In the genomic region with DNA sequence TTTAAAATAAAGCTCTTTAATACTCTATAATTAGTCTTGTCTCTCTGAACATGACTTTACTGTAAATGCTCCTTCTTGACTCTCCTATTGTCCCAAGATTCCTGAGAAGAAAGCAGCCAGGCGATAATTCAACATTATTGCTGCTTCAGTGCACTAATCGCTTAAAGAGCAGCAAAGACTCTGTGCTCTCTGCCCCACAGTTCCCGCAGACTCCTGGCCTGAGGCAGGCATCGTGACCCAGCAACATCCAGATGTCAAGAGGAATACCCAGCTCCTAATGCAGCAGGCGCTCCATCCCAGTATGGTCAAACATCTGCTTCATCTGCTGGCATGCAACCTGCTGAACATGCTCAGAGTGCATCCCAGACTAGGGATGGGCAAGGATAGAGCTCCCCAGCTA, we compare ENCODE assay signal across 26 cellular contexts.
A peak's percentile ranks its signal among the peaks of the same experiment; 100 is the strongest.
DNase-seq lines count a peak whose midpoint lies in the region; ATAC-seq and TF ChIP-seq lines count a peak whose summit lies in the region.
"Had no signal": no experiment of that assay in that cellular context is flagged by ENCODE, and none has a peak within 500 bp of the region (broad histone marks: within the 10 kb centered on the region; RNA-seq: fewer than 3 reads in every experiment).

No MANE protein-coding gene starts in this region.

- no peaks in the 10 kb centered on the region for H3K27me3 ChIP-seq in RWPE2 (ENCODE audit: insufficient read depth, poor library complexity, severe bottlenecking)
- H3K27me3 ChIP-seq: body of pancreas had no signal

- H3K9me3 ChIP-seq in RWPE2 (ENCODE audit: severe bottlenecking), result no peaks in the 10 kb centered on the region
- H3K9me3 ChIP-seq: body of pancreas, prostate gland, thoracic aorta had no signal

- H3K4me1 ChIP-seq in RWPE2 (ENCODE audit: insufficient read depth, poor library complexity, severe bottlenecking), result no peaks in the 10 kb centered on the region
- H3K4me1 ChIP-seq: prostate gland had no signal

- intact Hi-C loops in head of caudate nucleus (cut with DNase I), result no loop called here

- no peak overlapping the region for H3K27ac ChIP-seq in RWPE2 (ENCODE audit: poor library complexity, severe bottlenecking)
- H3K27ac ChIP-seq: 22Rv1, body of pancreas, HL-60, prostate gland, thoracic aorta had no signal

- H3K4me1 Mint-ChIP-seq in glutamatergic neuron (ENCODE audit: low read depth, unreplicated experiment), result peaks cover 23% of the 10 kb centered on the region
- H3K4me1 Mint-ChIP-seq: activated naive CD8-positive, alpha-beta T cell treated with anti-CD3 and anti-CD28 coated beads, Interleukin-2, amount 50 U/mL, for 24 hours had no signal

- H3K4me3 ChIP-seq in RWPE2 (ENCODE audit: severe bottlenecking), result no peak overlapping the region
- H3K4me3 ChIP-seq: body of pancreas, lung, prostate gland, thoracic aorta had no signal

- peaks cover 4% of the 10 kb centered on the region for H3K27me3 Mint-ChIP-seq in glutamatergic neuron (ENCODE audit: unreplicated experiment)
- H3K27me3 Mint-ChIP-seq: activated naive CD8-positive, alpha-beta T cell treated with anti-CD3 and anti-CD28 coated beads, Interleukin-2, amount 50 U/mL, for 24 hours; CD4-positive, alpha-beta T cell; stimulated activated naive CD8-positive, alpha-beta T cell treated with anti-CD3 and anti-CD28 coated beads, Interleukin-15, Interleukin-2, amounts not matched to agents 100 ng/mL and 50 ng/mL, for 24 hours had no signal

- H3K4me3 Mint-ChIP-seq in glutamatergic neuron (ENCODE audit: unreplicated experiment), result no peak overlapping the region
- H3K4me3 Mint-ChIP-seq: activated naive CD8-positive, alpha-beta T cell treated with anti-CD3 and anti-CD28 coated beads, Interleukin-2, amount 50 U/mL, for 24 hours; CD4-positive, alpha-beta T cell; stimulated activated naive CD8-positive, alpha-beta T cell treated with anti-CD3 and anti-CD28 coated beads, Interleukin-15, Interleukin-2, amounts not matched to agents 100 ng/mL and 50 ng/mL, for 24 hours had no signal

- no peaks in the 10 kb centered on the region for H3K36me3 ChIP-seq in RWPE2 (ENCODE audit: low read depth)
- H3K36me3 ChIP-seq: prostate gland, thoracic aorta had no signal

- DNase-seq in DMS 273 (lab: John Stamatoyannopoulos, UW; ENCODE audit: unreplicated experiment), result peak; percentile 64
- no peak for DNase-seq in DMS 273 treated with DMSO at 0.1 percent for 48 hours (lab: John Stamatoyannopoulos, UW)
- DNase-seq in RWPE2 (ENCODE audit: low spot score), result peak; percentile 19
- peak; percentile 49 for DNase-seq in glutamatergic neuron
- DNase-seq in renal cortical epithelial cell (ENCODE audit: low read depth), result peak; percentile 20
- no peak for DNase-seq in head of caudate nucleus
- DNase-seq in AG08396 (ENCODE audit: low spot score), result no peak
- no peak for DNase-seq in stimulated activated CD4-positive, alpha-beta T cell treated with anti-CD3 and anti-CD28 coated beads, Interleukin-15, amount 100 ng/mL, for 24 hours
- DNase-seq: activated CD4-positive, alpha-beta T cell treated with anti-CD3 and anti-CD28 coated beads for 48 hours; activated gamma-delta T cell treated with Interleukin-2 at 50 U/mL for 16 hours; activated naive CD8-positive, alpha-beta T cell treated with anti-CD3 and anti-CD28 coated beads, Interleukin-2, amount 50 U/mL, for 24 hours; activated T-cell treated with anti-CD3 and anti-CD28 coated beads, Interleukin-2, amount 50 U/mL, for 1 hour; body of pancreas; CD4-positive, alpha-beta T cell; EL; kidney glomerular epithelial cell; NCI-H2171 treated with DMSO at 0.1 percent for 48 hours; NCI-H748 treated with DMSO at 0.1 percent for 48 hours; RPMI8226; T-helper 2 cell had no signal

- no peak for ATAC-seq in RWPE2 (ENCODE audit: low read depth)
- ATAC-seq: activated naive CD8-positive, alpha-beta T cell treated with anti-CD3 and anti-CD28 coated beads, Interleukin-2, amount 50 U/mL, for 24 hours; body of pancreas had no signal

- H3K36me3 Mint-ChIP-seq in glutamatergic neuron (ENCODE audit: unreplicated experiment), result no peaks in the 10 kb centered on the region

- no peak for TF ChIP-seq CTCF in RWPE2 (IDR thresholded peaks at IDR 0.05; ENCODE audit: poor library complexity, severe bottlenecking)
- TF ChIP-seq CTCF in glutamatergic neuron (IDR thresholded peaks at IDR 0.05; ENCODE audit: partially characterized antibody, unreplicated experiment), result no peak

- peaks cover 5% of the 10 kb centered on the region for H3K9me3 Mint-ChIP-seq in glutamatergic neuron (ENCODE audit: unreplicated experiment)
- H3K9me3 Mint-ChIP-seq: activated naive CD8-positive, alpha-beta T cell treated with anti-CD3 and anti-CD28 coated beads, Interleukin-2, amount 50 U/mL, for 24 hours; CD4-positive, alpha-beta T cell; stimulated activated naive CD8-positive, alpha-beta T cell treated with anti-CD3 and anti-CD28 coated beads, Interleukin-15, Interleukin-2, amounts not matched to agents 100 ng/mL and 50 ng/mL, for 24 hours had no signal

- H3K27ac Mint-ChIP-seq in glutamatergic neuron (ENCODE audit: unreplicated experiment), result peak overlapping the region; percentile 15
- H3K27ac Mint-ChIP-seq: activated naive CD8-positive, alpha-beta T cell treated with anti-CD3 and anti-CD28 coated beads, Interleukin-2, amount 50 U/mL, for 24 hours; CD4-positive, alpha-beta T cell; stimulated activated naive CD8-positive, alpha-beta T cell treated with anti-CD3 and anti-CD28 coated beads, Interleukin-15, Interleukin-2, amounts not matched to agents 100 ng/mL and 50 ng/mL, for 24 hours had no signal

Comparison
In these comparisons a context has a peak if more than half of its experiments do, and no peak if none do; other contexts are left out.
1. DNase-seq: peak in DMS 273 (single experiment), RWPE2 (single experiment), glutamatergic neuron (single experiment) and renal cortical epithelial cell (single experiment); none in DMS 273 treated with DMSO at 0.1 percent for 48 hours (single experiment), head of caudate nucleus (0 of 42), AG08396 (single experiment) and stimulated activated CD4-positive, alpha-beta T cell treated with anti-CD3 and anti-CD28 coated beads, Interleukin-15, amount 100 ng/mL, for 24 hours (single experiment).